Comparison of ENCODE assay signal across 17 cellular contexts in the genomic region with DNA sequence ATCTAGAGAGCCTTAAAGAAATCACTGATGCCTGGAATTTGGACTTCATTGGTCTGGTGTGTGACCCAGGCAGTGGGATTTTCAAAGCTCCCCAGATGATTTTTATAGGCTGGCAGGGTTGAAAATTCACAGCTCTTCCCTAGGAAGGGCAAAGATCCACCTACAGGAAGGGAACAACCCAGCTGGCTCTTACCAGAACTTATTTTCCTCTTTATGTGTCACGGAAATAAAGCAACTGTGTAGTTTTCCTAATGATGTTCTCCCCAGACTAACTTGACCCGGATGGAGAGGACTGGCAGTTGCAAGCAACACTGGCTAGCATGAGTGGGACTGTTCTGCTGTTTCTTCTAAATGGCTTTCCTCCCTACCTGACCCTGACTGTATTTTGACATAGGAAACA.
DNase-seq lines count a peak whose midpoint lies in the region; ATAC-seq and TF ChIP-seq lines count a peak whose summit lies in the region.
"Had no signal": no experiment of that assay in that cellular context is flagged by ENCODE, and none has a peak within 500 bp of the region (broad histone marks: within the 10 kb centered on the region; RNA-seq: fewer than 3 reads in every experiment).

No MANE protein-coding gene starts in this region.

- ATAC-seq in GM23338 (no peak), left lobe of liver (no peak)

- intact Hi-C loops in stomach (cut with DNase I; ENCODE audit: low total_unique reads) = no loop called here

- 70 to 87% (median 83%) methylated on average over 2 of the region's 2 CpGs for WGBS in stomach, 5 donors

- no peak overlapping the region for H2AFZ ChIP-seq in GM23338
- H2AFZ ChIP-seq: PC-9 had no signal

- H3K9me2 ChIP-seq in GM23338 (ENCODE audit: insufficient read depth) = no peaks in the 10 kb centered on the region

- DNase-seq in GM23338 (ENCODE audit: low spot score) (no peak), dermis blood vessel endothelial cell (peak; percentile 58), left lobe of liver (ENCODE audit: low spot score) (peak; percentile 8), renal cortical epithelial cell (ENCODE audit: low read depth) (peak; percentile 18), stomach (no peak), superior temporal gyrus (ENCODE audit: extremely low spot score) (no peak), RWPE1 (ENCODE audit: low spot score) (no peak), NOMO-1 treated with DMSO at 0.1 percent for 48 hours (lab: John Stamatoyannopoulos, UW; ENCODE audit: unreplicated experiment) (no peak)
- DNase-seq: CD8-positive, alpha-beta memory T cell; DND-41; KG1; NCI-H1417 treated with DMSO at 0.1 percent for 48 hours; NCI-H2029; NCI-H2171 treated with DMSO at 0.1 percent for 48 hours; NCI-H774; PC-9 had no signal

- H3K4me3 ChIP-seq in GM23338 (no peak overlapping the region), stomach (no peak overlapping the region)
- H3K4me3 ChIP-seq: BLaER1 treated with 17β-estradiol and CSF1 and Interleukin-3, amounts not matched to agents 10 nM and 100 nM; PC-9 had no signal

- no peaks in the 10 kb centered on the region for H3K27me3 ChIP-seq in GM23338 (ENCODE audit: insufficient read depth)
- no peaks in the 10 kb centered on the region for H3K27me3 ChIP-seq in stomach
- H3K27me3 ChIP-seq: BLaER1 treated with 17β-estradiol and CSF1 and Interleukin-3, amounts not matched to agents 10 nM and 100 nM had no signal

- H3K4me1 Mint-ChIP-seq in GM23338 = peaks cover 16% of the 10 kb centered on the region

- TF ChIP-seq POLR2A in stomach (IDR thresholded peaks at IDR 0.05) = no peak

- H3K4me1 ChIP-seq in GM23338 (ENCODE audit: insufficient read depth) (peaks cover 6% of the 10 kb centered on the region; the same call in 1 of the 2 replicates), stomach (peaks cover 0 to 34% (median 4%) of the 10 kb centered on the region in 4 donors)

- no peaks in the 10 kb centered on the region for H3K9me3 ChIP-seq in stomach
- H3K9me3 ChIP-seq: BLaER1 treated with 17β-estradiol and CSF1 and Interleukin-3, amounts not matched to agents 10 nM and 100 nM had no signal

- POLR2A ChIA-PET in RWPE1 (lab: Yijun Ruan, JAX; ENCODE audit: low non-redundant PET) = no interaction called here

- peak overlapping the region; percentile 88; the same call in 1 of the 2 replicates for H3K27ac Mint-ChIP-seq in GM23338

- H3K27me3 Mint-ChIP-seq in GM23338 (ENCODE audit: insufficient read depth, low read depth, poor library complexity) = peaks cover 13% of the 10 kb centered on the region

- H3K9me3 Mint-ChIP-seq in GM23338 = no peaks in the 10 kb centered on the region
- H3K9me3 Mint-ChIP-seq: CD8-positive, alpha-beta memory T cell had no signal

- H3K4me3 Mint-ChIP-seq in GM23338 = no peak overlapping the region
- H3K4me3 Mint-ChIP-seq: CD8-positive, alpha-beta memory T cell had no signal

- no peak for TF ChIP-seq EP300 in stomach (IDR thresholded peaks at IDR 0.05)

- TF ChIP-seq CTCF in GM23338 (conservative IDR thresholded peaks at IDR 0.05; ENCODE audit: low read depth in 2 of 2) (no peak), stomach (IDR thresholded peaks at IDR 0.05) (no peak), RWPE1 (conservative IDR thresholded peaks at IDR 0.05; ENCODE audit: low read depth) (no peak)

- no peaks in the 10 kb centered on the region; the same call in 1 of the 2 replicates for H4K20me1 ChIP-seq in GM23338 (replicated peaks; ENCODE audit: insufficient read depth)
- H4K20me1 ChIP-seq: BLaER1 treated with 17β-estradiol and CSF1 and Interleukin-3, amounts not matched to agents 10 nM and 100 nM had no signal

- H3K36me3 ChIP-seq in GM23338 (ENCODE audit: insufficient read depth) (peaks cover 12% of the 10 kb centered on the region; the same call in 1 of the 2 replicates), stomach (peaks cover 18 to 94% (median 86%) of the 10 kb centered on the region in 4 donors)

- H3K36me3 Mint-ChIP-seq in GM23338 (ENCODE audit: low read depth) = peaks cover 49% of the 10 kb centered on the region
- H3K36me3 Mint-ChIP-seq: CD8-positive, alpha-beta memory T cell had no signal

- H3K27ac ChIP-seq in GM23338 (ENCODE audit: low read depth) = no peak overlapping the region
- H3K27ac ChIP-seq in stomach = peak overlapping the region in 1 of 5 donors; percentile 61
- no peak overlapping the region for H3K27ac ChIP-seq in RWPE1
- H3K27ac ChIP-seq: BLaER1 treated with 17β-estradiol and CSF1 and Interleukin-3, amounts not matched to agents 10 nM and 100 nM; PC-9 had no signal

- no peak overlapping the region for H3K4me2 ChIP-seq in GM23338
- H3K4me2 ChIP-seq: PC-9 had no signal

- CTCF ChIA-PET in RWPE1 (lab: Yijun Ruan, JAX) = interaction anchor here (0.7 kb wide), 1 partner anchor 46 kb away, joined by 3 read pairs; no protein-coding TSS in a partner anchor

- H3K79me2 ChIP-seq in GM23338 (replicated peaks; ENCODE audit: insufficient read depth) = no peaks in the 10 kb centered on the region

- H3F3A ChIP-seq in GM23338 (replicated peaks; ENCODE audit: low read depth) = no peaks in the 10 kb centered on the region

TF ChIP-seq in GM23338, 12 proteins besides CTCF, POLR2A, EP300 and RAD21:
- TF ChIP-seq EZH2phosphoT487 (IDR thresholded peaks at IDR 0.05; ENCODE audit: unreplicated experiment) (no peak), NANOG (IDR thresholded peaks at IDR 0.05; ENCODE audit: borderline replicate concordance) (no peak)
- TF ChIP-seq, protein P1, sequence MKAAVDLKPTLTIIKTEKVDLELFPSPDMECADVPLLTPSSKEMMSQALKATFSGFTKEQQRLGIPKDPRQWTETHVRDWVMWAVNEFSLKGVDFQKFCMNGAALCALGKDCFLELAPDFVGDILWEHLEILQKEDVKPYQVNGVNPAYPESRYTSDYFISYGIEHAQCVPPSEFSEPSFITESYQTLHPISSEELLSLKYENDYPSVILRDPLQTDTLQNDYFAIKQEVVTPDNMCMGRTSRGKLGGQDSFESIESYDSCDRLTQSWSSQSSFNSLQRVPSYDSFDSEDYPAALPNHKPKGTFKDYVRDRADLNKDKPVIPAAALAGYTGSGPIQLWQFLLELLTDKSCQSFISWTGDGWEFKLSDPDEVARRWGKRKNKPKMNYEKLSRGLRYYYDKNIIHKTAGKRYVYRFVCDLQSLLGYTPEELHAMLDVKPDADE (IDR thresholded peaks at IDR 0.05) = no peak
TF ChIP-seq in GM23338: peak in this region for 0.

Comparison
In these comparisons a context has a peak if more than half of its experiments do, and no peak if none do; other contexts are left out.
1. DNase-seq: peak in dermis blood vessel endothelial cell (single experiment), left lobe of liver (single experiment) and renal cortical epithelial cell (single experiment); none in GM23338 (single experiment), stomach (single experiment), superior temporal gyrus (single experiment), RWPE1 (single experiment) and NOMO-1 treated with DMSO at 0.1 percent for 48 hours (single experiment).